11 cellular contexts compared by ENCODE assay signal in genomic region chr17:59342681-59343127, GRCh38. TPM values are rescaled to one million over a fixed set of nuclear protein-coding genes. Genes with fewer than 3 reads are reported as not detected.
DNase-seq lines count a peak whose midpoint lies in the region; ATAC-seq and TF ChIP-seq lines count a peak whose summit lies in the region.
"Had no signal": no experiment of that assay in that cellular context is flagged by ENCODE, and none has a peak within 500 bp of the region (broad histone marks: within the 10 kb centered on the region; RNA-seq: fewer than 3 reads in every experiment).

No MANE protein-coding gene starts in this region.

- peaks cover 22% of the 10 kb centered on the region for H3K4me1 Mint-ChIP-seq in endothelial cell (ENCODE audit: unreplicated experiment)
- H3K4me1 Mint-ChIP-seq in stimulated activated naive CD8-positive, alpha-beta T cell treated with anti-CD3 and anti-CD28 coated beads, Interleukin-15, Interleukin-2, amounts not matched to agents 100 ng/mL and 50 ng/mL, for 24 hours (ENCODE audit: low read depth) = peaks cover 71% of the 10 kb centered on the region

- ATAC-seq in GM18909 (IDR thresholded peaks at IDR 0.05; ENCODE audit: poor library complexity, unreplicated experiment) = no peak
- no peak for ATAC-seq in GM21825 (IDR thresholded peaks at IDR 0.05; ENCODE audit: unreplicated experiment)

- H3K4me3 Mint-ChIP-seq in endothelial cell (ENCODE audit: unreplicated experiment) = peak overlapping the region; percentile 9
- H3K4me3 Mint-ChIP-seq in stimulated activated naive CD8-positive, alpha-beta T cell treated with anti-CD3 and anti-CD28 coated beads, Interleukin-15, Interleukin-2, amounts not matched to agents 100 ng/mL and 50 ng/mL, for 24 hours = peak overlapping the region; percentile 25

- H3K27ac Mint-ChIP-seq in endothelial cell (ENCODE audit: unreplicated experiment) = no peak overlapping the region
- peak overlapping the region; percentile 84 for H3K27ac Mint-ChIP-seq in stimulated activated naive CD8-positive, alpha-beta T cell treated with anti-CD3 and anti-CD28 coated beads, Interleukin-15, Interleukin-2, amounts not matched to agents 100 ng/mL and 50 ng/mL, for 24 hours

- TF ChIP-seq CTCF in endothelial cell (IDR thresholded peaks at IDR 0.05; ENCODE audit: unreplicated experiment) = no peak

- peak; percentile 65 for DNase-seq in activated effector memory CD4-positive, alpha-beta T cell treated with anti-CD3 and anti-CD28 coated beads, Interleukin-2, amount 50 U/mL, for 16 hours
- DNase-seq in activated effector memory CD4-positive, alpha-beta T cell treated with Interleukin-2 at 50 U/mL for 16 hours = no peak
- peak; percentile 63 for DNase-seq in activated CD8-positive, alpha-beta memory T cell treated with anti-CD3 and anti-CD28 coated beads, Interleukin-2, amount 50 U/mL, for 48 hours
- DNase-seq in endothelial cell (ENCODE audit: low spot score) (no peak), AG08395 (ENCODE audit: low spot score) (no peak)
- DNase-seq: cerebellar nuclear complex, H7, NCI-H187 had no signal

- no peaks in the 10 kb centered on the region for H3K36me3 Mint-ChIP-seq in endothelial cell (ENCODE audit: low read depth, unreplicated experiment)
- no peaks in the 10 kb centered on the region for H3K36me3 Mint-ChIP-seq in stimulated activated naive CD8-positive, alpha-beta T cell treated with anti-CD3 and anti-CD28 coated beads, Interleukin-15, Interleukin-2, amounts not matched to agents 100 ng/mL and 50 ng/mL, for 24 hours (ENCODE audit: low read depth)

- no peaks in the 10 kb centered on the region for H3K9me3 Mint-ChIP-seq in endothelial cell (ENCODE audit: unreplicated experiment)
- no peaks in the 10 kb centered on the region for H3K9me3 Mint-ChIP-seq in stimulated activated naive CD8-positive, alpha-beta T cell treated with anti-CD3 and anti-CD28 coated beads, Interleukin-15, Interleukin-2, amounts not matched to agents 100 ng/mL and 50 ng/mL, for 24 hours

- no peaks in the 10 kb centered on the region for H3K27me3 Mint-ChIP-seq in endothelial cell (ENCODE audit: unreplicated experiment)
- H3K27me3 Mint-ChIP-seq in stimulated activated naive CD8-positive, alpha-beta T cell treated with anti-CD3 and anti-CD28 coated beads, Interleukin-15, Interleukin-2, amounts not matched to agents 100 ng/mL and 50 ng/mL, for 24 hours = no peaks in the 10 kb centered on the region

RNA-seq across cellular contexts. Expression of gene YPEL2, which starts 11.2 kb away (rescaled TPM):
- 16.7 TPM for total RNA-seq in endothelial cell (ENCODE audit: unreplicated experiment)

Comparison
In these comparisons a context has a peak if more than half of its experiments do, and no peak if none do; other contexts are left out.
1. DNase-seq: peak in activated effector memory CD4-positive, alpha-beta T cell treated with anti-CD3 and anti-CD28 coated beads, Interleukin-2, amount 50 U/mL, for 16 hours (single experiment) and activated CD8-positive, alpha-beta memory T cell treated with anti-CD3 and anti-CD28 coated beads, Interleukin-2, amount 50 U/mL, for 48 hours (single experiment); none in activated effector memory CD4-positive, alpha-beta T cell treated with Interleukin-2 at 50 U/mL for 16 hours (single experiment), endothelial cell (single experiment) and AG08395 (single experiment).